1 cellular context compared by ENCODE assay signal in genomic region chr4:24753519-24753918, GRCh38.
TF ChIP-seq lines count a peak whose summit lies in the region.

No MANE protein-coding gene starts in this region.

TF ChIP-seq in WTC11, 78 proteins besides CTCF, POLR2A, EP300 and RAD21 (continued from another document):
- TF ChIP-seq, protein P1, sequence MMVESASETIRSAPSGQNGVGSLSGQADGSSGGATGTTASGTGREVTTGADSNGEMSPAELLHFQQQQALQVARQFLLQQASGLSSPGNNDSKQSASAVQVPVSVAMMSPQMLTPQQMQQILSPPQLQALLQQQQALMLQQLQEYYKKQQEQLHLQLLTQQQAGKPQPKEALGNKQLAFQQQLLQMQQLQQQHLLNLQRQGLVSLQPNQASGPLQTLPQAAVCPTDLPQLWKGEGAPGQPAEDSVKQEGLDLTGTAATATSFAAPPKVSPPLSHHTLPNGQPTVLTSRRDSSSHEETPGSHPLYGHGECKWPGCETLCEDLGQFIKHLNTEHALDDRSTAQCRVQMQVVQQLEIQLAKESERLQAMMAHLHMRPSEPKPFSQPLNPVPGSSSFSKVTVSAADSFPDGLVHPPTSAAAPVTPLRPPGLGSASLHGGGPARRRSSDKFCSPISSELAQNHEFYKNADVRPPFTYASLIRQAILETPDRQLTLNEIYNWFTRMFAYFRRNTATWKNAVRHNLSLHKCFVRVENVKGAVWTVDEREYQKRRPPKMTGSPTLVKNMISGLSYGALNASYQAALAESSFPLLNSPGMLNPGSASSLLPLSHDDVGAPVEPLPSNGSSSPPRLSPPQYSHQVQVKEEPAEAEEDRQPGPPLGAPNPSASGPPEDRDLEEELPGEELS (CRISPR knock-in tag; IDR thresholded peaks at IDR 0.05): no peak
